ENCODE assay signal across 16 cellular contexts in the genomic region with DNA sequence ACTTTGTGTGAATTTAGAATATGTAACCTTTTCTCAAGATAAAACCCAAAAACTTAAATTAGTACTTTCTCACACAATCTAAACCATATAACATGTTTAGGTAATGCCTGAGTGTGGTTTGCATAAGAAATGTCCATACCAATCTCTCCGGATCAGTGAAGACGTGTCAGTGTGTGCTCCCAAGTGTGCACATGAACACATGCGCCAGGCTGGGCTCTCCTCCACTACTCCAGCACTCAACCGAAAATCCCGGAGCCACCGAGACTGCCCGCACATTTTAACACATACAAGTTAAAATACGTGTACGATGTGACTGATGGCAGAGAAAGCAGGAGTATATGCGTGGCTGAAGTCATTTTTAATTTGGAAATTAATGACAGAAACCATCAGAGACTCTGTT.
A peak's percentile ranks its signal among the peaks of the same experiment; 100 is the strongest.
DNase-seq lines count a peak whose midpoint lies in the region; ATAC-seq and TF ChIP-seq lines count a peak whose summit lies in the region.
"Had no signal": no experiment of that assay in that cellular context is flagged by ENCODE, and none has a peak within 500 bp of the region (broad histone marks: within the 10 kb centered on the region; RNA-seq: fewer than 3 reads in every experiment).

No MANE protein-coding gene starts in this region.

- no peak for TF ChIP-seq CTCF in thyroid gland (IDR thresholded peaks at IDR 0.05)

- H3K36me3 ChIP-seq in thyroid gland = no peaks in the 10 kb centered on the region

- H3K4me3 ChIP-seq in thyroid gland (replicated peaks in 1 of 3) = no peak overlapping the region
- H3K4me3 ChIP-seq: A549 had no signal

- H3K4me1 ChIP-seq in thyroid gland = no peaks in the 10 kb centered on the region
- H3K4me1 ChIP-seq: A549 had no signal

- ATAC-seq in HG02852 (IDR thresholded peaks at IDR 0.05; ENCODE audit: unreplicated experiment) (no peak), sciatic nerve (no peak)
- ATAC-seq: A549 had no signal

- no peaks in the 10 kb centered on the region for H3K9me3 ChIP-seq in thyroid gland
- H3K9me3 ChIP-seq: A549, Caco-2 had no signal

- H3K27ac ChIP-seq in thyroid gland = no peak overlapping the region
- H3K27ac ChIP-seq: 22Rv1, A549, C4-2B had no signal

- intact Hi-C loops in thyroid gland (cut with DNase I) (no loop called here), sciatic nerve (cut with DNase I) (no loop called here)

- TF ChIP-seq POLR2A in thyroid gland (IDR thresholded peaks at IDR 0.05) = no peak

- H3K27me3 ChIP-seq in thyroid gland = no peaks in the 10 kb centered on the region

- WGBS in thyroid gland, 2 donors = 35 to 50% methylated on average over 10 of the region's 10 CpGs

- DNase-seq in DMS53 (lab: John Stamatoyannopoulos, UW) (peak; percentile 23), DMS53 treated with DMSO at 0.1 percent for 48 hours (lab: John Stamatoyannopoulos, UW; ENCODE audit: unreplicated experiment) (no peak), NCI-H69 (lab: John Stamatoyannopoulos, UW) (peak; percentile 24), SHP77 treated with DMSO at 0.1 percent for 48 hours (lab: John Stamatoyannopoulos, UW) (peak; percentile 60), thyroid gland (peak; percentile 37 to 52), sciatic nerve (ENCODE audit: low spot score) (no peak)
- DNase-seq: AML-193; Caco-2; CD4-positive, alpha-beta T cell; DMS79 treated with DMSO at 0.1 percent for 48 hours; GF-D8; H9 had no signal

Comparison
In these comparisons a context has a peak if more than half of its experiments do, and no peak if none do; other contexts are left out.
1. DNase-seq: peak in DMS53 (single experiment), NCI-H69 (single experiment), SHP77 treated with DMSO at 0.1 percent for 48 hours (single experiment) and thyroid gland (2 of 2); none in DMS53 treated with DMSO at 0.1 percent for 48 hours (single experiment) and sciatic nerve (single experiment).